In the genomic region with DNA sequence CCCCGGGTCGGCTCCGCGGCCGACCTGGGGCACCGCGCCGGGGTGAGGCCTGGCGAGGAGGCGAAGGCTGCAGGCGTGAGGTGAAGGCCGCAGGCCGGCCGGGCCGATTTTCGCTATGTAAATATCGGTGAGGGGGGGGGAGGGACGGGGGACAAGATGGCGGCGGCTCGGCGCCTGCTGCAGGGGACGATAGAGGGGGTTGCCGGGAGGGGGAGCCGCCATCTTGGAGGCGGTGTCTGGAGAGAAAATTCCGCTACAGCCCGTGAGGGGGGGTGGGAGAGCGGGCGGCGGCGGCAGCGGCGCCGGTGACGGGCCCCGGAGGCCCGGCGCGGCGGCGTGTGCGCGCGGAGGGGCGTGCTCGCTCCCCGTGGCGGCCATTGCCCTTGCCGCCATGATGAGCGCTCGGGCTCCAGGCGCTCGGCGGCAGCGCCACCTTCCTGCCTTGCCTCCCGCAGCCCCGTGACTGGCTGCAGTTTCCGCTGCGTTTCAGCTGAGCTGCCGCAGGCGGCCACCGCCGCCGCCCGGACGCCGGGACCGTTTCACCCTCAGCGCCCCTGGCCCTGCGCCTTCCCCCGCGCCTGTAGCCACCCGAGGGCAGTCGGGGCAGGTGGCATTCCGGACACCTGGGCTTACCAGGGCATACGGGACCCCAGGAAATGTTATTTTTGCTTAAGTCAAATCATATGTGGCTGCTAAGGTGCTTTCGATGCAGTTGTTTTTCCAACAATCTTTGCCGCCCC, we compare ENCODE assay signal across 8 cellular contexts. TPM values are rescaled to one million over a fixed set of nuclear protein-coding genes. Genes with fewer than 3 reads are reported as not detected.
A peak's percentile ranks its signal among the peaks of the same experiment; 100 is the strongest.
DNase-seq lines count a peak whose midpoint lies in the region; ATAC-seq and TF ChIP-seq lines count a peak whose summit lies in the region.

No MANE protein-coding gene starts in this region.

- H3K36me3 ChIP-seq in HUES6 (ENCODE audit: control insufficient read depth, insufficient read depth, low read length) = peaks cover 7% of the 10 kb centered on the region
- H3K36me3 ChIP-seq in OCI-LY3 (replicated peaks; ENCODE audit: low read depth, low read length) = peaks cover 6% of the 10 kb centered on the region

- H3K4me3 Mint-ChIP-seq in activated T-cell treated with anti-CD3 and anti-CD28 coated beads, Interleukin-2, amount 50 U/mL, for 4 hours = peak overlapping the region; percentile 91

- H4K20me1 ChIP-seq in OCI-LY3 (ENCODE audit: insufficient read depth, low read length) = peaks cover 26% of the 10 kb centered on the region

- H3K79me2 ChIP-seq in OCI-LY3 (ENCODE audit: low read length) = peaks cover 57% of the 10 kb centered on the region

- peaks cover 61% of the 10 kb centered on the region for H3K4me1 Mint-ChIP-seq in activated T-cell treated with anti-CD3 and anti-CD28 coated beads, Interleukin-2, amount 50 U/mL, for 4 hours (ENCODE audit: low read depth)

- H3K4me2 ChIP-seq in OCI-LY3 (ENCODE audit: low read length) = peak overlapping the region; percentile 84

- H3K27ac ChIP-seq in HUES6 (ENCODE audit: low read depth, low read length) (peak overlapping the region; percentile 86), OCI-LY3 (ENCODE audit: low read length) (peak overlapping the region; percentile 95)

- H3K27me3 Mint-ChIP-seq in activated T-cell treated with anti-CD3 and anti-CD28 coated beads, Interleukin-2, amount 50 U/mL, for 4 hours (ENCODE audit: low read depth) = no peaks in the 10 kb centered on the region

- no peaks in the 10 kb centered on the region for H3K27me3 ChIP-seq in HUES6 (ENCODE audit: control insufficient read depth, insufficient read depth, low read length)
- no peaks in the 10 kb centered on the region for H3K27me3 ChIP-seq in OCI-LY3 (ENCODE audit: low read depth, low read length)

- peaks cover 11% of the 10 kb centered on the region for H3K36me3 Mint-ChIP-seq in activated T-cell treated with anti-CD3 and anti-CD28 coated beads, Interleukin-2, amount 50 U/mL, for 4 hours (ENCODE audit: insufficient read depth)

- no peak overlapping the region for H2AFZ ChIP-seq in OCI-LY3 (ENCODE audit: low read depth, low read length)

- peak; percentile 28 for TF ChIP-seq CTCF in OCI-LY3 (IDR thresholded peaks at IDR 0.05; ENCODE audit: low read depth, low read length)

- H3K9me3 Mint-ChIP-seq in activated T-cell treated with anti-CD3 and anti-CD28 coated beads, Interleukin-2, amount 50 U/mL, for 4 hours = no peaks in the 10 kb centered on the region

- H3K4me3 ChIP-seq in HUES6 (ENCODE audit: low read depth, low read length) (peak overlapping the region; percentile 81), OCI-LY3 (ENCODE audit: low read length) (peak overlapping the region; percentile 92)

- ATAC-seq in GM21423 (IDR thresholded peaks at IDR 0.05; ENCODE audit: unreplicated experiment) (peak; percentile 69), esophagus mucosa (peak; percentile 93)
- ATAC-seq in activated T-cell treated with anti-CD3 and anti-CD28 coated beads, Interleukin-2, amount 50 U/mL, for 4 hours = peak; percentile 80 to 85

- H3K9me3 ChIP-seq in HUES6 (ENCODE audit: control insufficient read depth, insufficient read depth, low read depth, low read length) (no peaks in the 10 kb centered on the region), OCI-LY3 (ENCODE audit: insufficient read depth, low read length) (no peaks in the 10 kb centered on the region)

- H3K9ac ChIP-seq in HUES6 (ENCODE audit: low read length) (peak overlapping the region; percentile 99), OCI-LY3 (ENCODE audit: low read length) (peak overlapping the region; percentile 95)

- DNase-seq in DMS153 (lab: John Stamatoyannopoulos, UW) (peak; percentile 52), myocyte (ENCODE audit: low read depth) (peak; percentile 83)
- peak; percentile 91 for DNase-seq in activated T-cell treated with anti-CD3 and anti-CD28 coated beads, Interleukin-2, amount 50 U/mL, for 4 hours
- DNase-seq in stimulated activated CD8-positive, alpha-beta memory T cell treated with anti-CD3 and anti-CD28 coated beads, Interleukin-7, amount 100 ng/mL, for 48 hours (ENCODE audit: extremely low read depth in 1 of 2, low read depth in 1 of 2) = peak; percentile 71 to 77

- peaks cover 49% of the 10 kb centered on the region for H3K4me1 ChIP-seq in HUES6 (ENCODE audit: control insufficient read depth, insufficient read depth, low read length)
- peaks cover 29% of the 10 kb centered on the region for H3K4me1 ChIP-seq in OCI-LY3 (ENCODE audit: low read length)

RNA-seq across cellular contexts. Expression of gene ZFX, which starts 0.7 kb away (rescaled TPM):
- 10 to 100 TPM; 36.6 to 66.5 (median 37.9) TPM for total RNA-seq in activated T-cell treated with anti-CD3 and anti-CD28 coated beads, Interleukin-2, amount 50 U/mL, for 4 hours
- total RNA-seq in esophagus mucosa (28.4 TPM), myocyte (33.4 and 52.4 TPM in 2 replicates)
- polyA plus RNA-seq in myocyte (2012) = 10.0 TPM

Comparison
In these comparisons a context has a peak if more than half of its experiments do, and no peak if none do; other contexts are left out.
1. Peak in every context shown above with its lines: DNase-seq, ATAC-seq, H3K4me3 ChIP-seq and H3K27ac ChIP-seq.